Comparison of ENCODE assay signal across 11 cellular contexts in the genomic region with DNA sequence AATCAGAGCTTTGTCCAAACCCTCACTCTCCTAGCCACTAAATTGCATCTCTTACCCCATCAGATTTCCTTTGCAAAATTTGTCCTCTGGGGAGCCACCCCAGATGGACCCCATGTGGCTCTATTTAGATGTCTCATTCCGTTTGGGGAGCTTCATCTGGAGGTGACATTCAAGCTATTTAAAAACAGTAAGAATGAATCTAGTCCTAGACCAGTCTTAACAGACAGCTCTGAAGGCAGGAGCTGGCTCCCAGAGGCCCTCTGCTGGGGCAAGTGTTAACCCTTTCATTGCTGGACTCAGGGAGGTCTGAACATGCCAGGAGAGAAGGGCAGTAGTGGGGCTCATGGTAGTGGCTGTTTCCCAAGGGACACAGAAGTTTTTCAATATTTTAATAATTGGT.
"Had no signal": no experiment of that assay in that cellular context is flagged by ENCODE, and none has a peak within 500 bp of the region (broad histone marks: within the 10 kb centered on the region; RNA-seq: fewer than 3 reads in every experiment).

No MANE protein-coding gene starts in this region.

- H3K27ac Mint-ChIP-seq: activated naive CD8-positive, alpha-beta T cell treated with anti-CD3 and anti-CD28 coated beads for 36 hours; natural killer cell treated with Interleukin-12 subunit alpha and Interleukin-12 subunit beta and Interleukin-15 and Interleukin-18, amount 100 ng/mL, for 72 hours; T-helper 17 cell had no signal

- H3K4me3 ChIP-seq: heart right ventricle, pancreas, thoracic aorta had no signal

- H3K4me3 Mint-ChIP-seq: activated naive CD8-positive, alpha-beta T cell treated with anti-CD3 and anti-CD28 coated beads for 36 hours; natural killer cell treated with Interleukin-12 subunit alpha and Interleukin-12 subunit beta and Interleukin-15 and Interleukin-18, amount 100 ng/mL, for 72 hours; stimulated activated naive CD8-positive, alpha-beta T cell treated with anti-CD3 and anti-CD28 coated beads, Interleukin-15, amount 100 ng/mL, for 72 hours; T-helper 17 cell had no signal

- H3K27me3 Mint-ChIP-seq: activated naive CD8-positive, alpha-beta T cell treated with anti-CD3 and anti-CD28 coated beads for 36 hours; natural killer cell treated with Interleukin-12 subunit alpha and Interleukin-12 subunit beta and Interleukin-15 and Interleukin-18, amount 100 ng/mL, for 72 hours had no signal

- H3K9me3 ChIP-seq: heart right ventricle, pancreas, thoracic aorta had no signal

- H3K36me3 Mint-ChIP-seq: activated naive CD8-positive, alpha-beta T cell treated with anti-CD3 and anti-CD28 coated beads for 36 hours; natural killer cell treated with Interleukin-12 subunit alpha and Interleukin-12 subunit beta and Interleukin-15 and Interleukin-18, amount 100 ng/mL, for 72 hours had no signal

- ATAC-seq: natural killer cell treated with Interleukin-12 subunit alpha and Interleukin-12 subunit beta and Interleukin-15 and Interleukin-18, amount 100 ng/mL, for 72 hours; pancreas; stimulated activated naive CD8-positive, alpha-beta T cell treated with anti-CD3 and anti-CD28 coated beads, Interleukin-15, amount 100 ng/mL, for 72 hours; T-helper 17 cell had no signal

- H3K27me3 ChIP-seq: heart right ventricle, pancreas had no signal

- H3K27ac ChIP-seq: pancreas had no signal

- H3K36me3 ChIP-seq: heart right ventricle, pancreas, thoracic aorta had no signal

- H3K4me1 Mint-ChIP-seq: T-helper 17 cell had no signal

- DNase-seq: activated gamma-delta T cell; activated naive CD8-positive, alpha-beta T cell treated with anti-CD3 and anti-CD28 coated beads for 36 hours; anterior cingulate cortex; heart right ventricle; mammary epithelial cell; pancreas; stimulated activated CD4-positive, alpha-beta T cell treated with anti-CD3 and anti-CD28 coated beads, Interleukin-4, amount 100 ng/mL, for 1 hour; stimulated activated naive CD8-positive, alpha-beta T cell treated with anti-CD3 and anti-CD28 coated beads, Interleukin-15, amount 100 ng/mL, for 72 hours; T-helper 17 cell had no signal

- H3K9me3 Mint-ChIP-seq: activated naive CD8-positive, alpha-beta T cell treated with anti-CD3 and anti-CD28 coated beads for 36 hours; natural killer cell treated with Interleukin-12 subunit alpha and Interleukin-12 subunit beta and Interleukin-15 and Interleukin-18, amount 100 ng/mL, for 72 hours; stimulated activated naive CD8-positive, alpha-beta T cell treated with anti-CD3 and anti-CD28 coated beads, Interleukin-15, amount 100 ng/mL, for 72 hours had no signal
